12 cellular contexts compared by ENCODE assay signal in the genomic region with DNA sequence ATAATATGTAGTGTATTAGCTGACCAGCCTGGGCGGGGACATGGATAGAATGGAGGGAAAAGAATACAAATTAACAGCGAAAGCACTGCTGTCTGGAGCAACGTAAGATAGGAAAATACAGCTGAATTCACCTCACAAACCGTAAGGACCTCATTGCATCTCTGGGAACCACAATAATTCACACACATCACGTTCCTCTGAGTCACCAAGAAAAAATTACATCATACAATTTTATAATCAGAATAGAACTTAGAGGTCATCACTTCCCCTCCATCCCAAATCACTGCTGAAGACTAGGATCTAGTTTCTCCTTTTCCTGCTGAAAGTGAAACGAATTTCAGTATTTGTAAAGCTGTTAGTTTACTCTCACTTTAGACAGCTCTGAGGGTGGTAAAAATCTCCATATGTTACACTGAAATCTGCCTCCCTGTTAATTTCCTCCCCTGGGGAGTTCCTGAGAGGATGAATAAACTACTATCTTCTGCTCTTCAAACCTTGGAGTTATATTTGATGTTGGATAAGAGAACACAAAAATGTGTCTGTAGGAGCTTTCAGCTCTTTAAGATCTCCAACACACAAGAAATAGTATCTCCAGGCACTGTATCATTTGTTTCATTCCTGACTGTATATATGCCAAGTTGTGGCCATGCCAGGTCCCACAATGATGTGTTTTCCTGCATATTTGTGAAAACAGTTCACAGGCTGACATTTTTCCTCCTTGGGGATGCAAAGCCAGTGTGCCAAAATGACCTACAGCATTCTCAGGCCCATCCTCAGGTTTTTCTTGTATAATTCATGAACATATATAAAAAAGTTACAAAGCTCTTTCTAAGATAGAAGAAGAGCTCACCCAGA.
DNase-seq lines count a peak whose midpoint lies in the region; ATAC-seq, FAIRE-seq and TF ChIP-seq lines count a peak whose summit lies in the region.
"Had no signal": no experiment of that assay in that cellular context is flagged by ENCODE, and none has a peak within 500 bp of the region (broad histone marks: within the 10 kb centered on the region; RNA-seq: fewer than 3 reads in every experiment).

No MANE protein-coding gene starts in this region.

- H4K20me1 ChIP-seq in endothelial cell of umbilical vein (replicated peaks; ENCODE audit: control insufficient read depth, extremely low read depth, insufficient read depth, low read length), result no peaks in the 10 kb centered on the region
- no peaks in the 10 kb centered on the region for H4K20me1 ChIP-seq in neural progenitor cell (ENCODE audit: low read depth)

- H3K27me3 Mint-ChIP-seq in neural progenitor cell (ENCODE audit: insufficient read depth, low read depth), result no peaks in the 10 kb centered on the region
- no peaks in the 10 kb centered on the region for H3K27me3 Mint-ChIP-seq in activated naive CD4-positive, alpha-beta T cell treated with anti-CD3 and anti-CD28 coated beads for 36 hours (ENCODE audit: low read depth)
- H3K27me3 Mint-ChIP-seq: memory B cell had no signal

- peak overlapping the region; percentile 93 for H2AFZ ChIP-seq in endothelial cell of umbilical vein (ENCODE audit: low read depth, low read length)
- peak overlapping the region; percentile 44 for H2AFZ ChIP-seq in neural progenitor cell (replicated peaks)

- FAIRE-seq in endothelial cell of umbilical vein (lab: Jason Lieb, UNC), result peak; percentile 60

- H3K36me3 ChIP-seq in endothelial cell of umbilical vein (ENCODE audit: control insufficient read depth in 2 of 2, extremely low read depth in 1 of 2, insufficient read depth in 2 of 2, low read length in 2 of 2) (no peaks in the 10 kb centered on the region), neural progenitor cell (no peaks in the 10 kb centered on the region)
- H3K36me3 ChIP-seq: gastrocnemius medialis had no signal

- H3K4me1 ChIP-seq in endothelial cell of umbilical vein (ENCODE audit: control insufficient read depth, extremely low read depth, insufficient read depth, low read length) (peaks cover 14% of the 10 kb centered on the region), neural progenitor cell (no peaks in the 10 kb centered on the region)
- H3K4me1 ChIP-seq: gastrocnemius medialis had no signal

- TF ChIP-seq CTCF in endothelial cell of umbilical vein (IDR thresholded peaks at IDR 0.05; ENCODE audit: extremely low read depth in 1 of 2, insufficient read depth in 1 of 2, low read depth in 1 of 2, low read length in 2 of 2) (no peak), neural progenitor cell (IDR thresholded peaks at IDR 0.05) (no peak)

- CTCF ChIA-PET in endothelial cell of umbilical vein (lab: Charles Lee), result interaction anchor here (1.2 to 1.8 kb wide), 8 partner anchors 8 to 872 kb away, joined by 3 to 5 read pairs (median 4); no protein-coding TSS in a partner anchor
- CTCF ChIA-PET in activated naive CD4-positive, alpha-beta T cell treated with anti-CD3 and anti-CD28 coated beads for 36 hours (lab: Charles Lee), result interaction anchor here (0.9 to 1.1 kb wide), 2 partner anchors 21 to 158 kb away, joined by 3 to 4 read pairs; no protein-coding TSS in a partner anchor

- BruUV-seq in endothelial cell of umbilical vein (replicated peaks; lab: Mats Ljungman, UMichigan), result TSS peak; percentile 99

- H3K4me2 ChIP-seq in endothelial cell of umbilical vein (ENCODE audit: insufficient read depth, low read length) (peak overlapping the region; percentile 66), neural progenitor cell (no peak overlapping the region)

- peak overlapping the region; percentile 84 for H3K27ac ChIP-seq in endothelial cell of umbilical vein (ENCODE audit: insufficient read depth, low read depth, low read length)
- H3K27ac ChIP-seq in neural progenitor cell, result no peak overlapping the region
- H3K27ac ChIP-seq: gastrocnemius medialis had no signal

- POLR2A ChIA-PET in endothelial cell of umbilical vein (lab: Charles Lee), result no interaction called here

- H3K9ac ChIP-seq in endothelial cell of umbilical vein (replicated peaks; ENCODE audit: extremely low read depth, insufficient read depth, low read length), result no peak overlapping the region
- no peak overlapping the region for H3K9ac ChIP-seq in neural progenitor cell

- H3K9me3 ChIP-seq in endothelial cell of umbilical vein (replicated peaks; ENCODE audit: control insufficient read depth, insufficient read depth, low read length), result no peaks in the 10 kb centered on the region
- H3K9me3 ChIP-seq in neural progenitor cell (ENCODE audit: low read depth), result no peaks in the 10 kb centered on the region
- H3K9me3 ChIP-seq: gastrocnemius medialis had no signal

- H3K4me1 Mint-ChIP-seq in neural progenitor cell, result no peaks in the 10 kb centered on the region
- peaks cover 7% of the 10 kb centered on the region for H3K4me1 Mint-ChIP-seq in activated naive CD4-positive, alpha-beta T cell treated with anti-CD3 and anti-CD28 coated beads for 36 hours (ENCODE audit: low read depth)
- H3K4me1 Mint-ChIP-seq: memory B cell had no signal

- dilution Hi-C loops in endothelial cell of umbilical vein (cut with MboI; ENCODE audit: extremely low pct_ligation_motif_present, low sequenced_read_pairs), result no loop called here

- H3K9me3 Mint-ChIP-seq in neural progenitor cell, result no peaks in the 10 kb centered on the region
- H3K9me3 Mint-ChIP-seq in activated naive CD4-positive, alpha-beta T cell treated with anti-CD3 and anti-CD28 coated beads for 36 hours, result no peaks in the 10 kb centered on the region

- peak; percentile 91 for DNase-seq in EH (ENCODE audit: low read depth)
- DNase-seq in NCI-H69 (lab: John Stamatoyannopoulos, UW), result peak; percentile 82
- peak; percentile 68 for DNase-seq in endothelial cell of umbilical vein (ENCODE audit: low read depth, low spot score)
- DNase-seq in neural progenitor cell (ENCODE audit: low spot score), result no peak
- DNase-seq in activated naive CD4-positive, alpha-beta T cell treated with anti-CD3 and anti-CD28 coated beads for 36 hours, result no peak
- DNase-seq in DMS153 treated with DMSO at 0.1 percent for 48 hours (lab: John Stamatoyannopoulos, UW; ENCODE audit: unreplicated experiment), result no peak
- DNase-seq: gastrocnemius medialis, right cardiac atrium, T-helper 1 cell had no signal

- intact Hi-C loops in endothelial cell of umbilical vein (cut with micrococcal nuclease), result no loop called here
- intact Hi-C loops in activated naive CD4-positive, alpha-beta T cell treated with anti-CD3 and anti-CD28 coated beads for 36 hours (cut with micrococcal nuclease), result no loop called here

- no peak overlapping the region for H3K4me3 Mint-ChIP-seq in neural progenitor cell
- no peak overlapping the region for H3K4me3 Mint-ChIP-seq in activated naive CD4-positive, alpha-beta T cell treated with anti-CD3 and anti-CD28 coated beads for 36 hours
- H3K4me3 Mint-ChIP-seq: memory B cell had no signal

- H3K27me3 ChIP-seq in endothelial cell of umbilical vein (ENCODE audit: control insufficient read depth in 2 of 2, insufficient read depth in 2 of 2, low read length in 2 of 2), result no peaks in the 10 kb centered on the region
- no peaks in the 10 kb centered on the region for H3K27me3 ChIP-seq in neural progenitor cell
- H3K27me3 ChIP-seq: gastrocnemius medialis had no signal

- H3K9me1 ChIP-seq in endothelial cell of umbilical vein (replicated peaks; ENCODE audit: control insufficient read depth, extremely low read depth, insufficient read depth, low read length), result no peaks in the 10 kb centered on the region

- no peak overlapping the region for H3K27ac Mint-ChIP-seq in neural progenitor cell
- no peak overlapping the region for H3K27ac Mint-ChIP-seq in activated naive CD4-positive, alpha-beta T cell treated with anti-CD3 and anti-CD28 coated beads for 36 hours
- H3K27ac Mint-ChIP-seq: memory B cell had no signal

- no peaks in the 10 kb centered on the region for H3F3A ChIP-seq in neural progenitor cell (ENCODE audit: low read depth)

- TF ChIP-seq POLR2A in endothelial cell of umbilical vein (IDR thresholded peaks at IDR 0.05; ENCODE audit: low read depth, low read length), result no peak

- H3K79me2 ChIP-seq in endothelial cell of umbilical vein (ENCODE audit: control insufficient read depth, insufficient read depth, low read length), result no peaks in the 10 kb centered on the region
- no peaks in the 10 kb centered on the region for H3K79me2 ChIP-seq in neural progenitor cell (ENCODE audit: low read depth)

- H3K4me3 ChIP-seq in endothelial cell of umbilical vein (replicated peaks in 1 of 3; ENCODE audit: insufficient read depth in 1 of 3, low read depth in 1 of 3, low read length in 3 of 3) (peak overlapping the region in 1 of 3 experiments; percentile 35), neural progenitor cell (no peak overlapping the region)
- H3K4me3 ChIP-seq: gastrocnemius medialis had no signal

- no peaks in the 10 kb centered on the region for H3K36me3 Mint-ChIP-seq in neural progenitor cell
- H3K36me3 Mint-ChIP-seq in activated naive CD4-positive, alpha-beta T cell treated with anti-CD3 and anti-CD28 coated beads for 36 hours (ENCODE audit: low read depth), result no peaks in the 10 kb centered on the region
- H3K36me3 Mint-ChIP-seq: memory B cell had no signal

- ATAC-seq in GM18861 (IDR thresholded peaks at IDR 0.05; ENCODE audit: unreplicated experiment) (no peak), esophagus mucosa (no peak)
- ATAC-seq: gastrocnemius medialis, right cardiac atrium had no signal

TF ChIP-seq in endothelial cell of umbilical vein, 7 proteins besides CTCF, POLR2A, EP300 and RAD21:
- TF ChIP-seq POLR2AphosphoS5 (IDR thresholded peaks at IDR 0.05; ENCODE audit: insufficient read depth, low read depth, low read length) (no peak), FOS (IDR thresholded peaks at IDR 0.05; ENCODE audit: borderline replicate concordance, insufficient read depth, low read length) (peak; percentile 52), JUN (IDR thresholded peaks at IDR 0.05; ENCODE audit: borderline replicate concordance, insufficient read depth, insufficient read length, low read depth) (peak; percentile 75)

Comparison
In these comparisons a context has a peak if more than half of its experiments do, and no peak if none do; other contexts are left out.
1. DNase-seq: peak in EH (single experiment), NCI-H69 (single experiment) and endothelial cell of umbilical vein (single experiment); none in neural progenitor cell (single experiment), activated naive CD4-positive, alpha-beta T cell treated with anti-CD3 and anti-CD28 coated beads for 36 hours (single experiment) and DMS153 treated with DMSO at 0.1 percent for 48 hours (single experiment).